27 cellular contexts compared by ENCODE assay signal in genomic region chr13:86569119-86569518, GRCh38.
DNase-seq lines count a peak whose midpoint lies in the region; ATAC-seq, FAIRE-seq and TF ChIP-seq lines count a peak whose summit lies in the region.
"Had no signal": no experiment of that assay in that cellular context is flagged by ENCODE, and none has a peak within 500 bp of the region (broad histone marks: within the 10 kb centered on the region; RNA-seq: fewer than 3 reads in every experiment).

No MANE protein-coding gene starts in this region.

- no peak overlapping the region for H2BK5ac ChIP-seq in mesenchymal stem cell (ENCODE audit: low read depth, low read length, poor library complexity, severe bottlenecking)

- H4K8ac ChIP-seq in mesenchymal stem cell (ENCODE audit: low read length): no peak overlapping the region

- H2BK15ac ChIP-seq in mesenchymal stem cell (ENCODE audit: low read depth, poor library complexity, severe bottlenecking): no peak overlapping the region

- TF ChIP-seq POLR2A in prostate gland (IDR thresholded peaks at IDR 0.05): no peak

- intact Hi-C loops in prostate gland (cut with DNase I): no loop called here

- H3K27me3 ChIP-seq in mesenchymal stem cell (ENCODE audit: control insufficient read depth in 1 of 2, insufficient read depth in 1 of 2, low read length in 2 of 2) (no peaks in the 10 kb centered on the region), prostate gland (replicated peaks; ENCODE audit: insufficient read depth) (no peaks in the 10 kb centered on the region)
- H3K27me3 ChIP-seq: BLaER1, SJSA1 had no signal

- H3K36me3 ChIP-seq in mesenchymal stem cell (ENCODE audit: control insufficient read depth in 1 of 2, insufficient read depth in 2 of 2, low read depth in 1 of 2, low read length in 2 of 2) (no peaks in the 10 kb centered on the region), prostate gland (no peaks in the 10 kb centered on the region)
- H3K36me3 ChIP-seq: BLaER1, SJSA1 had no signal

- H2BK12ac ChIP-seq in mesenchymal stem cell (ENCODE audit: low read length in 2 of 2): no peak overlapping the region

- H3K79me1 ChIP-seq in mesenchymal stem cell (replicated peaks; ENCODE audit: low read length, poor library complexity, severe bottlenecking): no peaks in the 10 kb centered on the region

- ATAC-seq in HG03571 (IDR thresholded peaks at IDR 0.05; ENCODE audit: unreplicated experiment): no peak
- ATAC-seq: HepG2, K562 had no signal

- FAIRE-seq in G401.6 (lab: Jason Lieb, UNC) (peak; percentile 74), endometrium (lab: Jason Lieb, UNC) (peak; percentile 53)
- FAIRE-seq: GM18507, HepG2, K562 had no signal

- no peak overlapping the region for H2AK5ac ChIP-seq in mesenchymal stem cell (ENCODE audit: low read length, severe bottlenecking)

- no peak overlapping the region for H3K23ac ChIP-seq in mesenchymal stem cell (ENCODE audit: low read length in 2 of 2)

- H3K4me2 ChIP-seq in mesenchymal stem cell (ENCODE audit: low read length, poor library complexity, severe bottlenecking): no peak overlapping the region
- H3K4me2 ChIP-seq: BLaER1 had no signal

- TF ChIP-seq CTCF in prostate gland (IDR thresholded peaks at IDR 0.05): no peak

- H3K4ac ChIP-seq in mesenchymal stem cell (ENCODE audit: low read depth in 1 of 2, low read length in 2 of 2): no peak overlapping the region

- no peak overlapping the region for H3K18ac ChIP-seq in mesenchymal stem cell (ENCODE audit: low read depth in 1 of 2, low read length in 2 of 2)

- no peaks in the 10 kb centered on the region for H3K4me1 ChIP-seq in mesenchymal stem cell (ENCODE audit: control insufficient read depth, insufficient read depth, low read depth, low read length)
- no peaks in the 10 kb centered on the region for H3K4me1 ChIP-seq in prostate gland (replicated peaks)
- H3K4me1 ChIP-seq: SJSA1 had no signal

- H3K4me3 ChIP-seq in mesenchymal stem cell (ENCODE audit: insufficient read depth in 1 of 2, low read depth in 1 of 2, low read length in 2 of 2) (no peak overlapping the region), prostate gland (no peak overlapping the region)
- H3K4me3 ChIP-seq: BLaER1, K562, SJSA1 had no signal

- H3K9me3 ChIP-seq in mesenchymal stem cell (ENCODE audit: control insufficient read depth, low read length) (no peaks in the 10 kb centered on the region), prostate gland (no peaks in the 10 kb centered on the region)
- H3K9me3 ChIP-seq: BLaER1, SJSA1 had no signal

- no peak overlapping the region for H3K9ac ChIP-seq in mesenchymal stem cell (ENCODE audit: low read length)
- H3K9ac ChIP-seq: BLaER1 had no signal

- H3K27ac ChIP-seq in mesenchymal stem cell (ENCODE audit: low read length, poor library complexity, severe bottlenecking): no peak overlapping the region
- no peak overlapping the region for H3K27ac ChIP-seq in prostate gland
- H3K27ac ChIP-seq: BLaER1, SJSA1 had no signal

- no CpG with 5 or more reads among the region's 1 CpG for WGBS in mesenchymal stem cell
- 92% methylated on average over 1 of the region's 1 CpG for WGBS in prostate gland

- no peak overlapping the region for H2BK120ac ChIP-seq in mesenchymal stem cell (ENCODE audit: low read depth, low read length)

- no peak overlapping the region for H4K91ac ChIP-seq in mesenchymal stem cell (ENCODE audit: low read length)

- DNase-seq in RKO (ENCODE audit: low spot score) (peak; percentile 10), mesenchymal stem cell (peak; percentile 17), SKM-1 (lab: John Stamatoyannopoulos, UW; ENCODE audit: unreplicated experiment) (no peak), prostate gland (ENCODE audit: low spot score) (no peak)
- DNase-seq: CD4-positive, CD25-positive, alpha-beta regulatory T cell; DMS153; DND-41; H7; Kasumi-1; MV-4-11; NCI-H1105; NCI-H1436 treated with DMSO at 0.1 percent for 48 hours; NCI-H1930; NCI-H2107; NCI-H446; NCI-H524 treated with DMSO at 0.1 percent for 48 hours; NCI-H774; Right ventricle myocardium superior; RPMI8226 had no signal

- no peak overlapping the region for H2AFZ ChIP-seq in mesenchymal stem cell (ENCODE audit: low read depth, low read length)

- H3K14ac ChIP-seq in mesenchymal stem cell (ENCODE audit: low read length in 2 of 2): no peak overlapping the region

Comparison
In these comparisons a context has a peak if more than half of its experiments do, and no peak if none do; other contexts are left out.
1. DNase-seq: peak in RKO (single experiment) and mesenchymal stem cell (single experiment); none in SKM-1 (single experiment) and prostate gland (single experiment).